In genomic region chr19:42522262-42522661, GRCh38 we compare ENCODE assay signal across 2 cellular contexts. TPM values are rescaled to one million over a fixed set of nuclear protein-coding genes. Genes with fewer than 3 reads are reported as not detected.
"Had no signal": no experiment of that assay in that cellular context is flagged by ENCODE, and none has a peak within 500 bp of the region (broad histone marks: within the 10 kb centered on the region; RNA-seq: fewer than 3 reads in every experiment).

No MANE protein-coding gene starts in this region.

RNA-seq across cellular contexts. Expression of gene CEACAM1, which starts 6.0 kb away (rescaled TPM):
- total RNA-seq: ascending aorta, cardiac muscle cell had no signal
